In genomic region chr2:24342110-24342910, GRCh38 we compare ENCODE assay signal across 9 cellular contexts. TPM values are rescaled to one million over a fixed set of nuclear protein-coding genes. Genes with fewer than 3 reads are reported as not detected.
A peak's percentile ranks its signal among the peaks of the same experiment; 100 is the strongest.
DNase-seq lines count a peak whose midpoint lies in the region; ATAC-seq and TF ChIP-seq lines count a peak whose summit lies in the region.
"Had no signal": no experiment of that assay in that cellular context is flagged by ENCODE, and none has a peak within 500 bp of the region (broad histone marks: within the 10 kb centered on the region; RNA-seq: fewer than 3 reads in every experiment).

No MANE protein-coding gene starts in this region.

- H3K4me3 Mint-ChIP-seq in T-helper 17 cell (no peak overlapping the region), progenitor cell of endocrine pancreas (ENCODE audit: low read depth) (no peak overlapping the region)

- no peaks in the 10 kb centered on the region for H3K9me3 ChIP-seq in T-helper 17 cell (ENCODE audit: control insufficient read depth, low read length, poor library complexity, severe bottlenecking)

- H3K27ac Mint-ChIP-seq in T-helper 17 cell (peak overlapping the region; percentile 77), progenitor cell of endocrine pancreas (peak overlapping the region; percentile 54)

- DNase-seq in T-helper 17 cell: no peak
- no peak for DNase-seq in progenitor cell of endocrine pancreas (ENCODE audit: low spot score, unreplicated experiment)
- no peak for DNase-seq in retina
- DNase-seq in amniotic stem cell (lab: John Stamatoyannopoulos, UW): no peak
- DNase-seq: activated T-cell treated with anti-CD3 and anti-CD28 coated beads, Interleukin-2, amount 50 U/mL, for 1 hour had no signal

- ATAC-seq in GM18870 (IDR thresholded peaks at IDR 0.05; ENCODE audit: unreplicated experiment): peak; percentile 26
- peak; percentile 54 for ATAC-seq in HG02610 (IDR thresholded peaks at IDR 0.05; ENCODE audit: unreplicated experiment)
- no peak for ATAC-seq in T-helper 17 cell
- ATAC-seq in HG02938 (IDR thresholded peaks at IDR 0.05; ENCODE audit: unreplicated experiment): no peak
- ATAC-seq in HG03025 (IDR thresholded peaks at IDR 0.05; ENCODE audit: low FRiP score, unreplicated experiment): no peak

- no peaks in the 10 kb centered on the region for H3K9me3 Mint-ChIP-seq in progenitor cell of endocrine pancreas (ENCODE audit: low read depth)

- H3K36me3 Mint-ChIP-seq in T-helper 17 cell (ENCODE audit: low read depth) (peaks cover 4% of the 10 kb centered on the region), progenitor cell of endocrine pancreas (ENCODE audit: insufficient read depth) (no peaks in the 10 kb centered on the region)

- H3K27me3 Mint-ChIP-seq in T-helper 17 cell: no peaks in the 10 kb centered on the region
- no peaks in the 10 kb centered on the region for H3K27me3 Mint-ChIP-seq in progenitor cell of endocrine pancreas

- peaks cover 66% of the 10 kb centered on the region for H3K4me1 Mint-ChIP-seq in T-helper 17 cell
- H3K4me1 Mint-ChIP-seq in progenitor cell of endocrine pancreas (ENCODE audit: low read depth): peaks cover 10% of the 10 kb centered on the region

- TF ChIP-seq CTCF in progenitor cell of endocrine pancreas (IDR thresholded peaks at IDR 0.05; ENCODE audit: unreplicated experiment): no peak

RNA-seq across cellular contexts. Expression of gene ITSN2, which starts 18.0 kb away (rescaled TPM):
- 10 to 100 TPM; 90.5 to 95.5 TPM for total RNA-seq in T-helper 17 cell
- 25.5 and 26.7 TPM in 2 replicates for total RNA-seq in progenitor cell of endocrine pancreas

Comparison
In these comparisons a context has a peak if more than half of its experiments do, and no peak if none do; other contexts are left out.
1. ATAC-seq: peak in GM18870 (single experiment) and HG02610 (single experiment); none in T-helper 17 cell (single experiment), HG02938 (single experiment) and HG03025 (single experiment).